Comparison of ENCODE assay signal across 8 cellular contexts in the genomic region with DNA sequence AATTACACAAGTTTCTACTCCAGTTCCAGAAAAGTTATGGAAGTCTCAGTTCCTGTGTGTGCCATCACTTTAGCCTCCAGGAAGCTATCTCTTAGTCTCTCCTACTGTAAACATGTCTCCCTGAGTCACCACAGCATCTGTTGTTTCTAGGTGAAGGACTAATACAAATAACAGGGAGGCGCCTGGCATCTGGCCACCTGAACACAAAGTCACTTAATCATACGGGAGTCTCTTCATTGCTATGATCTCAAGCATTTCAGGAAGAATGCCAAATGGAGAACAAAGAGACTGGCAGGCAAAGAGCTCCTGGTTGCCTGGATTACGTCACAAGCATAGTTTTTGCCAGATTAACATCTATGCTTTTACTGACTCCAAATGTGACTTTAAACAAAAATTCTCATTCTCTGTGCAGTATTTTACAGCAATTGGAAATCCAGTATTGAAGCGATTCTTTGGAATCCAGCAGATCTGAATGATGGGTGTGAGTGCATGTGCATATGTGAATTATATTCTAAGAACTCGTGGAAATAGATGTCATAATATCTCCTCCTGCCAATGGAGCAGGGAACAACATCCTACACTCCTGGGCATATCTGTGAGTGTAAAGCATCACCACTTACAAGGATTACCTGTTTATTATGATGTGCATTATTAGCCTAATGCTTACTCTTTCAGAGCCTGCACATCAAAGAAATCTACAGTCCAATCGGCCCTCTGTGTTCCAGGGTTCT.
DNase-seq lines count a peak whose midpoint lies in the region; ATAC-seq and TF ChIP-seq lines count a peak whose summit lies in the region.

No MANE protein-coding gene starts in this region.

- TF ChIP-seq POLR2A in adrenal gland (IDR thresholded peaks at IDR 0.05) = no peak

- H3K4me3 ChIP-seq in adrenal gland = no peak overlapping the region
- H3K4me3 ChIP-seq in upper lobe of right lung = no peak overlapping the region
- H3K4me3 ChIP-seq in endodermal cell (ENCODE audit: low read length) = no peak overlapping the region

- no peaks in the 10 kb centered on the region for H3K4me1 Mint-ChIP-seq in endodermal cell

- H3K27ac ChIP-seq in adrenal gland (peak overlapping the region in 1 of 5 donors; percentile 15), upper lobe of right lung (no peak overlapping the region), endodermal cell (ENCODE audit: low read depth, low read length) (no peak overlapping the region)

- intact Hi-C loops in adrenal gland (cut with DNase I) = no loop called here
- intact Hi-C loops in upper lobe of right lung (cut with DNase I) = no loop called here

- H3K9me3 Mint-ChIP-seq in endodermal cell = no peaks in the 10 kb centered on the region

- H3K27me3 Mint-ChIP-seq in endodermal cell (ENCODE audit: insufficient read depth) = no peaks in the 10 kb centered on the region

- ATAC-seq in upper lobe of right lung (no peak), GM21528 (IDR thresholded peaks at IDR 0.05; ENCODE audit: low FRiP score, unreplicated experiment) (no peak)

- no peaks in the 10 kb centered on the region for H3K36me3 ChIP-seq in adrenal gland (replicated peaks in 1 of 2)
- H3K36me3 ChIP-seq in upper lobe of right lung = no peaks in the 10 kb centered on the region
- no peaks in the 10 kb centered on the region for H3K36me3 ChIP-seq in endodermal cell (ENCODE audit: control insufficient read depth, insufficient read depth, low read length)

- H3K4me3 Mint-ChIP-seq in endodermal cell = no peak overlapping the region

- H3K9me3 ChIP-seq in adrenal gland (replicated peaks in 1 of 3) (no peaks in the 10 kb centered on the region), upper lobe of right lung (no peaks in the 10 kb centered on the region), endodermal cell (ENCODE audit: control insufficient read depth, low read length) (no peaks in the 10 kb centered on the region)

- H3K27ac Mint-ChIP-seq in endodermal cell = no peak overlapping the region

- H3K9ac ChIP-seq in endodermal cell (ENCODE audit: extremely low read depth, low read length, poor library complexity, severe bottlenecking) = no peak overlapping the region

- H3K27me3 ChIP-seq in adrenal gland (no peaks in the 10 kb centered on the region), upper lobe of right lung (no peaks in the 10 kb centered on the region), endodermal cell (ENCODE audit: control insufficient read depth, insufficient read depth, low read length, poor library complexity, severe bottlenecking) (no peaks in the 10 kb centered on the region)

- DNase-seq in AG09319 (ENCODE audit: extremely low read depth, low read depth) = peak; percentile 80
- peak; percentile 52 for DNase-seq in NCI-H146 treated with DMSO at 0.1 percent for 48 hours (lab: John Stamatoyannopoulos, UW; ENCODE audit: unreplicated experiment)
- peak; percentile 91 to 98 (median 94) for DNase-seq in adrenal gland
- DNase-seq in inferior parietal cortex (ENCODE audit: extremely low spot score) = peak; percentile 71
- DNase-seq in ureter (ENCODE audit: low spot score) = peak; percentile 68
- no peak for DNase-seq in upper lobe of right lung
- no peak for DNase-seq in endodermal cell

- peaks cover 6 to 23% of the 10 kb centered on the region in 2 donors for H3K4me1 ChIP-seq in adrenal gland (replicated peaks in 1 of 2)
- H3K4me1 ChIP-seq in upper lobe of right lung = no peaks in the 10 kb centered on the region
- H3K4me1 ChIP-seq in endodermal cell (ENCODE audit: control insufficient read depth, insufficient read depth, low read length) = no peaks in the 10 kb centered on the region

- H3K36me3 Mint-ChIP-seq in endodermal cell (ENCODE audit: low read depth) = no peaks in the 10 kb centered on the region

- WGBS in adrenal gland, 4 donors = 26 to 39% (median 32%) methylated on average over 6 of the region's 6 CpGs
- WGBS in endodermal cell (ENCODE audit: insufficient coverage in 1 of 2, insufficient read length in 1 of 2), 2 experiments = 80 to 83% methylated on average over 2 to 6 of the region's 6 CpGs

- TF ChIP-seq CTCF in AG09319 (IDR thresholded peaks at IDR 0.05; ENCODE audit: low read depth, low read length) (no peak), adrenal gland (IDR thresholded peaks at IDR 0.05) (no peak), upper lobe of right lung (IDR thresholded peaks at IDR 0.05) (no peak), endodermal cell (conservative IDR thresholded peaks at IDR 0.05) (no peak)

Comparison
In these comparisons a context has a peak if more than half of its experiments do, and no peak if none do; other contexts are left out.
1. DNase-seq: peak in AG09319 (single experiment), NCI-H146 treated with DMSO at 0.1 percent for 48 hours (single experiment), adrenal gland (7 of 7), inferior parietal cortex (single experiment) and ureter (single experiment); none in upper lobe of right lung (single experiment) and endodermal cell (single experiment).